In the genomic region with DNA sequence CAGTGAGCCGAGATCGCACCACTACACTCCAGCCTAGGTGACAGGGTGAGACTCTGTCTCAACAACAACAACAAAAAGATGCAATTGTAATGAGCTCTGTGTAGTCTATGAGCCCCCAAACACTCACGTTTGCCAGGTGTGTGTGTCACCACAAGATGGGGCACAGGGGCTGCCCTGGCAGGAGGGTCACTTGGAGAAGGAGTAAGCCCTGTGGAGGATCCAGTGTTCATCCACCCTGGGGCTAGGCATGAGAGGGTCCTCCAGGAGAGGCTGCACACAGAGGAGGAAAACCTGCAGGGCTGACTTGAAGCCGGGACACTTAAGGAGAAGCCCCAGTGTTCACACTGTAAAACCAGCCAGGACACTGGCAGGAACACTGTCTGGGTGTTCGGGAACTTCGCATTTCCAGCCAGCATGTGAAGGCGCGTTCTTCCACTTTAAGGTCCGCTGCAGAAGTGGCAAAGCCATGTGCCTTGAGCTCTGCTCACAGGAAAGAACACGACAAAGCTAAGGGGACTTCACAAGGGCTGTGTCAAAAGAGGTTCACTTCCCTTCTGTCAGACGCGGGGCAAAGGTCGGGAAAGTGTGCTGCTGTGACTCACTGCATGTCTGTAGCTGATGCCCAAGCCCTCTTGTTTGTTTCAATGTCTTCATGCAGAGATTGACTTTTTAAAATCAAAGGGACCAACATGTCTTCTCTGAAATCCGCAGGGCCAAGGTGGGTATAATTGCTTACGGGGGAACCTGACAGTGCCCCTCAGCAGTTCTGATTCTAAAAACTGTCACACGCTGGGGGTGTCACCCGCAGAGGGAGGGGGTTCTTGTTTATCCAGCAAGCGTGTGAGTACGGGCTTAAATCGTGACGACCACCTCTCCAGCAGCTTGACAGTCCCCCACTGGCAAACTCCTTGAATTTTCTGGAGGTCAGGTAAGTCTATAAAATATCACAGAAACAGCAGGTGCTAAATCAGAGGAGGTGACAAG, we compare ENCODE assay signal across 11 cellular contexts.
DNase-seq lines count a peak whose midpoint lies in the region; ATAC-seq and TF ChIP-seq lines count a peak whose summit lies in the region.
"Had no signal": no experiment of that assay in that cellular context is flagged by ENCODE, and none has a peak within 500 bp of the region (broad histone marks: within the 10 kb centered on the region; RNA-seq: fewer than 3 reads in every experiment).

No MANE protein-coding gene starts in this region.

- TF ChIP-seq CTCF in fibroblast of villous mesenchyme (IDR thresholded peaks at IDR 0.05; ENCODE audit: insufficient read depth, low read depth, low read length) (no peak), GM10266 (IDR thresholded peaks at IDR 0.05; ENCODE audit: control insufficient read depth, insufficient read depth, low read depth, missing control alignments) (no peak)

- TF ChIP-seq POLR2A in GM18505 (IDR thresholded peaks at IDR 0.05; ENCODE audit: borderline replicate concordance, extremely low read depth, insufficient read depth, insufficient read length): no peak

- DNase-seq in H7 (peak; percentile 46), RKO (ENCODE audit: low spot score) (peak; percentile 14), fibroblast of villous mesenchyme (ENCODE audit: low read depth) (peak; percentile 26), GM10266 (ENCODE audit: extremely low spot score) (no peak)
- DNase-seq: activated CD8-positive, alpha-beta memory T cell treated with anti-CD3 and anti-CD28 coated beads, Interleukin-2, amount 10 ng/mL, durations not matched to agents 7 days and 5 days; caudate nucleus; kidney; stimulated activated naive CD8-positive, alpha-beta T cell treated with anti-CD3 and anti-CD28 coated beads, Interleukin-15, amount 100 ng/mL, for 72 hours had no signal

- peak overlapping the region in 13 of 21 experiments; percentile 8 to 79 (median 54) for H3K27ac ChIP-seq in skin epidermis

- ATAC-seq in GM18505 (IDR thresholded peaks at IDR 0.05; ENCODE audit: unreplicated experiment) (no peak), GM18907 (IDR thresholded peaks at IDR 0.05; ENCODE audit: unreplicated experiment) (no peak)
- ATAC-seq: activated CD8-positive, alpha-beta memory T cell treated with anti-CD3 and anti-CD28 coated beads, Interleukin-2, amount 10 ng/mL, durations not matched to agents 7 days and 5 days; stimulated activated naive CD8-positive, alpha-beta T cell treated with anti-CD3 and anti-CD28 coated beads, Interleukin-15, amount 100 ng/mL, for 72 hours had no signal

- H3K27me3 ChIP-seq in H7 (ENCODE audit: control insufficient read depth, insufficient read depth, low read length): no peaks in the 10 kb centered on the region

- H3K4me3 ChIP-seq in H7 (ENCODE audit: insufficient read depth, low read depth, low read length) (no peak overlapping the region), fibroblast of villous mesenchyme (ENCODE audit: low read depth, low read length) (no peak overlapping the region), skin epidermis (no peak overlapping the region)

- H3K36me3 ChIP-seq in H7 (replicated peaks; ENCODE audit: control insufficient read depth, insufficient read depth, low read length): no peaks in the 10 kb centered on the region
